24 cellular contexts compared by ENCODE assay signal in the genomic region with DNA sequence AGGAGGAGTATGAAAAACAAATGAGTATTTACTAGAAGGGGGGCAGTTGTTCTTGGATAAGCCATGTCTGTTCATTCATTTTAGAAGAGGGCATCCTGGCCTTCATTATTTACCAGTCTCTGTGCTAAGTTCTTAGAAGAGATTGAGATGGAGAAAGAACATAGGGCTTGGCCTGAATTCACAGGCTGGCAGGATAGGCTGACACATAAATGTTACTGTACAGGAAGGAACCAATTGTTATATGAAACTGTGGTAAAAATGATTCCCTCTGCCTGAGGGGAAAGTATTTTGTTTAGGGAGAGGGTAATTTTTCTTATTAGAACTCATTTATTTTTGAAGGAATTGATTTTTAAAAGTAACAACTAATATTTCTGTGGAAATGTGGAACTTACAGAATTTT.
DNase-seq lines count a peak whose midpoint lies in the region; ATAC-seq and TF ChIP-seq lines count a peak whose summit lies in the region.
"Had no signal": no experiment of that assay in that cellular context is flagged by ENCODE, and none has a peak within 500 bp of the region (broad histone marks: within the 10 kb centered on the region; RNA-seq: fewer than 3 reads in every experiment).

No MANE protein-coding gene starts in this region.

- H3K4me1 ChIP-seq in PC-3 (ENCODE audit: insufficient read depth, low read length) (peaks cover 14% of the 10 kb centered on the region), Karpas-422 (ENCODE audit: low read length) (no peaks in the 10 kb centered on the region)
- H3K4me1 ChIP-seq: body of pancreas, sigmoid colon, testis had no signal

- DNase-seq in EH (ENCODE audit: low read depth) = peak; percentile 28
- DNase-seq in PC-3 = peak; percentile 30
- peak; percentile 77 for DNase-seq in dermis blood vessel endothelial cell
- peak; percentile 18 for DNase-seq in iris pigment epithelial cell (ENCODE audit: low read depth)
- no peak for DNase-seq in nephron progenitor cell
- no peak for DNase-seq in Karpas-422
- DNase-seq in AG08396 (ENCODE audit: low spot score) = no peak
- DNase-seq in HPDE6-E6E7 (ENCODE audit: extremely low spot score) = no peak
- DNase-seq: activated CD4-positive, CD25-positive, alpha-beta regulatory T cell treated with anti-CD3 and anti-CD28 coated beads, Interleukin-2, amount 50 U/mL, for 72 hours; activated CD8-positive, alpha-beta memory T cell treated with anti-CD3 and anti-CD28 coated beads for 24 hours; activated T-cell treated with anti-CD3 and anti-CD28 coated beads, Interleukin-2, amount 50 U/mL, for 48 hours; body of pancreas; CD4-positive, alpha-beta T cell; cortex of kidney; GOT3; left cardiac atrium; NCI-H1105; posterior cingulate gyrus; RPMI8226; sigmoid colon; testis had no signal

- H3K9ac ChIP-seq in PC-3 (ENCODE audit: low read length) = no peak overlapping the region
- H3K9ac ChIP-seq in Karpas-422 (ENCODE audit: low read length) = no peak overlapping the region

- H3K4me3 ChIP-seq in PC-3 (ENCODE audit: low read length) = no peak overlapping the region
- H3K4me3 ChIP-seq in Karpas-422 (ENCODE audit: low read length) = no peak overlapping the region
- H3K4me3 ChIP-seq: body of pancreas, sigmoid colon, testis had no signal

- intact Hi-C loops in PC-3 (cut with micrococcal nuclease) = no loop called here

- no peak overlapping the region for H3K27ac Mint-ChIP-seq in nephron progenitor cell
- H3K27ac Mint-ChIP-seq: activated naive CD4-positive, alpha-beta T cell treated with anti-CD3 and anti-CD28 coated beads, Interleukin-2, amount 50 U/mL, for 24 hours; CD4-positive, alpha-beta T cell; nephron; stimulated activated effector memory CD8-positive, alpha-beta T cell treated with anti-CD3 and anti-CD28 coated beads, Interleukin-12 subunit alpha, Interleukin-12 subunit beta, amount 100 ng/mL, for 72 hours had no signal

- H3K36me3 ChIP-seq in PC-3 (ENCODE audit: low read depth, low read length) (0 out of 2 replicates have a peak, but pooled peaks cover 3% of the 10 kb centered on the region), Karpas-422 (ENCODE audit: insufficient read depth, low read length) (peaks cover 18% of the 10 kb centered on the region; the same call in 1 of the 2 replicates)

- H2AFZ ChIP-seq in PC-3 (ENCODE audit: low read length) (no peak overlapping the region), Karpas-422 (ENCODE audit: low read length) (no peak overlapping the region)

- no peaks in the 10 kb centered on the region for H3K27me3 Mint-ChIP-seq in nephron progenitor cell (ENCODE audit: low read depth, poor library complexity)
- H3K27me3 Mint-ChIP-seq: activated naive CD4-positive, alpha-beta T cell treated with anti-CD3 and anti-CD28 coated beads, Interleukin-2, amount 50 U/mL, for 24 hours; CD4-positive, alpha-beta T cell had no signal

- no TSS peak for BruUV-seq in PC-3 (replicated peaks; lab: Mats Ljungman, UMichigan)

- H3K4me3 Mint-ChIP-seq in nephron progenitor cell = no peak overlapping the region
- H3K4me3 Mint-ChIP-seq: activated naive CD4-positive, alpha-beta T cell treated with anti-CD3 and anti-CD28 coated beads, Interleukin-2, amount 50 U/mL, for 24 hours; CD4-positive, alpha-beta T cell; nephron; stimulated activated effector memory CD8-positive, alpha-beta T cell treated with anti-CD3 and anti-CD28 coated beads, Interleukin-12 subunit alpha, Interleukin-12 subunit beta, amount 100 ng/mL, for 72 hours had no signal

- no peak for TF ChIP-seq CTCF in PC-3 (conservative IDR thresholded peaks at IDR 0.05; ENCODE audit: low read depth, low read length)
- TF ChIP-seq CTCF in nephron progenitor cell (IDR thresholded peaks at IDR 0.05) = no peak

- H3K79me2 ChIP-seq in PC-3 (ENCODE audit: low read length) (no peaks in the 10 kb centered on the region), Karpas-422 (ENCODE audit: low read length) (no peaks in the 10 kb centered on the region)

- POLR2A ChIA-PET in PC-3 (lab: Charles Lee; ENCODE audit: unreplicated experiment) = no interaction called here

- H3F3A ChIP-seq in PC-3 (ENCODE audit: low read length, unreplicated experiment) = no peaks in the 10 kb centered on the region

- H3K27ac ChIP-seq in PC-3 (ENCODE audit: low read length) = peak overlapping the region; percentile 36; the same call in 1 of the 2 replicates
- no peak overlapping the region for H3K27ac ChIP-seq in Karpas-422 (ENCODE audit: low read length)
- H3K27ac ChIP-seq: body of pancreas, sigmoid colon, testis had no signal

- H3K9me3 Mint-ChIP-seq in nephron progenitor cell = no peaks in the 10 kb centered on the region
- H3K9me3 Mint-ChIP-seq: activated naive CD4-positive, alpha-beta T cell treated with anti-CD3 and anti-CD28 coated beads, Interleukin-2, amount 50 U/mL, for 24 hours; CD4-positive, alpha-beta T cell; nephron; stimulated activated effector memory CD8-positive, alpha-beta T cell treated with anti-CD3 and anti-CD28 coated beads, Interleukin-12 subunit alpha, Interleukin-12 subunit beta, amount 100 ng/mL, for 72 hours had no signal

- H3K4me2 ChIP-seq in PC-3 (ENCODE audit: low read length) (peak overlapping the region; percentile 30; the same call in 1 of the 2 replicates), Karpas-422 (ENCODE audit: low read depth, low read length, poor library complexity, severe bottlenecking) (no peak overlapping the region)

- H3K9me3 ChIP-seq in PC-3 (ENCODE audit: low read length) (no peaks in the 10 kb centered on the region), Karpas-422 (ENCODE audit: low read length) (no peaks in the 10 kb centered on the region)
- H3K9me3 ChIP-seq: body of pancreas, sigmoid colon, testis had no signal

- CTCF ChIA-PET in PC-3 (lab: Charles Lee) = no interaction called here

- H3K4me1 Mint-ChIP-seq in nephron progenitor cell = no peaks in the 10 kb centered on the region
- H3K4me1 Mint-ChIP-seq: activated naive CD4-positive, alpha-beta T cell treated with anti-CD3 and anti-CD28 coated beads, Interleukin-2, amount 50 U/mL, for 24 hours; nephron; stimulated activated effector memory CD8-positive, alpha-beta T cell treated with anti-CD3 and anti-CD28 coated beads, Interleukin-12 subunit alpha, Interleukin-12 subunit beta, amount 100 ng/mL, for 72 hours had no signal

- peaks cover 51% of the 10 kb centered on the region for H3K36me3 Mint-ChIP-seq in nephron progenitor cell (ENCODE audit: low read depth)

- H4K20me1 ChIP-seq in PC-3 (ENCODE audit: low read length) = no peaks in the 10 kb centered on the region
- H4K20me1 ChIP-seq in Karpas-422 (ENCODE audit: insufficient read depth, low read depth, low read length) = no peaks in the 10 kb centered on the region

- peak; percentile 96 for ATAC-seq in PC-3
- ATAC-seq: body of pancreas; left cardiac atrium; stimulated activated effector memory CD8-positive, alpha-beta T cell treated with anti-CD3 and anti-CD28 coated beads, Interleukin-12 subunit alpha, Interleukin-12 subunit beta, amount 100 ng/mL, for 72 hours had no signal

- H3K27me3 ChIP-seq in PC-3 (ENCODE audit: low read length) = no peaks in the 10 kb centered on the region
- H3K27me3 ChIP-seq in Karpas-422 (ENCODE audit: low read length) = no peaks in the 10 kb centered on the region
- H3K27me3 ChIP-seq: body of pancreas, sigmoid colon, testis had no signal

- H3K9me2 ChIP-seq in PC-3 (replicated peaks; ENCODE audit: low read length) (no peaks in the 10 kb centered on the region), Karpas-422 (replicated peaks; ENCODE audit: insufficient read depth, low read length) (no peaks in the 10 kb centered on the region)

Comparison
In these comparisons a context has a peak if more than half of its experiments do, and no peak if none do; other contexts are left out.
1. DNase-seq: peak in EH (single experiment), PC-3 (single experiment), dermis blood vessel endothelial cell (single experiment) and iris pigment epithelial cell (single experiment); none in nephron progenitor cell (single experiment), Karpas-422 (single experiment), AG08396 (single experiment) and HPDE6-E6E7 (single experiment).